ENCODE assay signal across 17 cellular contexts in genomic region chr19:55355213-55355821, GRCh38. TPM values are rescaled to one million over a fixed set of nuclear protein-coding genes. Genes with fewer than 3 reads are reported as not detected.
DNase-seq lines count a peak whose midpoint lies in the region; ATAC-seq, FAIRE-seq and TF ChIP-seq lines count a peak whose summit lies in the region.
"Had no signal": no experiment of that assay in that cellular context is flagged by ENCODE, and none has a peak within 500 bp of the region (broad histone marks: within the 10 kb centered on the region; RNA-seq: fewer than 3 reads in every experiment).

No MANE protein-coding gene starts in this region.

- no peak for ATAC-seq in activated naive CD8-positive, alpha-beta T cell treated with anti-CD3 and anti-CD28 coated beads, Interleukin-2, amount 50 U/mL, for 24 hours
- ATAC-seq: gastroesophageal sphincter had no signal

- no peak overlapping the region for H3K4me3 ChIP-seq in fibroblast of villous mesenchyme (ENCODE audit: low read depth, low read length)

- peaks cover 16% of the 10 kb centered on the region for H3K27me3 Mint-ChIP-seq in activated naive CD8-positive, alpha-beta T cell
- H3K27me3 Mint-ChIP-seq in activated naive CD8-positive, alpha-beta T cell treated with anti-CD3 and anti-CD28 coated beads, Interleukin-2, amount 50 U/mL, for 24 hours, result peaks cover 53% of the 10 kb centered on the region
- peaks cover 72% of the 10 kb centered on the region for H3K27me3 Mint-ChIP-seq in type B pancreatic cell

- no peak for DNase-seq in activated naive CD8-positive, alpha-beta T cell treated with anti-CD3 and anti-CD28 coated beads, Interleukin-2, amount 50 U/mL, for 24 hours
- DNase-seq in RWPE1 (ENCODE audit: low spot score) (no peak), fibroblast of villous mesenchyme (ENCODE audit: low read depth) (peak; percentile 24), type B pancreatic cell (ENCODE audit: extremely low spot score, unreplicated experiment) (no peak), NCI-H345 treated with DMSO at 0.1 percent for 48 hours (lab: John Stamatoyannopoulos, UW; ENCODE audit: unreplicated experiment) (no peak), RCC 7860 (ENCODE audit: low spot score) (no peak), urothelium cell line (ENCODE audit: low spot score) (no peak)
- DNase-seq: DMS79, Karpas-422, NCI-H187, stomach had no signal

- peak overlapping the region; percentile 52 for H3K4me3 Mint-ChIP-seq in activated naive CD8-positive, alpha-beta T cell
- no peak overlapping the region for H3K4me3 Mint-ChIP-seq in activated naive CD8-positive, alpha-beta T cell treated with anti-CD3 and anti-CD28 coated beads, Interleukin-2, amount 50 U/mL, for 24 hours
- H3K4me3 Mint-ChIP-seq in type B pancreatic cell, result peak overlapping the region; percentile 51

- no peaks in the 10 kb centered on the region for H3K9me3 Mint-ChIP-seq in activated naive CD8-positive, alpha-beta T cell (ENCODE audit: low read depth)
- no peaks in the 10 kb centered on the region for H3K9me3 Mint-ChIP-seq in activated naive CD8-positive, alpha-beta T cell treated with anti-CD3 and anti-CD28 coated beads, Interleukin-2, amount 50 U/mL, for 24 hours
- no peaks in the 10 kb centered on the region for H3K9me3 Mint-ChIP-seq in type B pancreatic cell

- H3K27ac Mint-ChIP-seq in activated naive CD8-positive, alpha-beta T cell, result no peak overlapping the region
- H3K27ac Mint-ChIP-seq in activated naive CD8-positive, alpha-beta T cell treated with anti-CD3 and anti-CD28 coated beads, Interleukin-2, amount 50 U/mL, for 24 hours, result no peak overlapping the region
- no peak overlapping the region for H3K27ac Mint-ChIP-seq in type B pancreatic cell
- H3K27ac Mint-ChIP-seq: progenitor cell of endocrine pancreas had no signal

- FAIRE-seq in RCC 7860 (lab: Jason Lieb, UNC) (no peak), urothelium cell line (lab: Jason Lieb, UNC) (no peak)
- FAIRE-seq: islet of Langerhans had no signal

- CTCF ChIA-PET in RWPE1 (lab: Yijun Ruan, JAX), result interaction anchor here (0.5 to 0.6 kb wide), 2 partner anchors 54 to 195 kb away, joined by 3 read pairs; no protein-coding TSS in a partner anchor

- POLR2A ChIA-PET in RWPE1 (lab: Yijun Ruan, JAX; ENCODE audit: low non-redundant PET), result interaction anchor here (1.2 kb wide), 1 partner anchor 16 kb away, joined by 4 read pairs; no protein-coding TSS in a partner anchor

- TF ChIP-seq CTCF in RWPE1 (conservative IDR thresholded peaks at IDR 0.05; ENCODE audit: low read depth) (no peak), fibroblast of villous mesenchyme (IDR thresholded peaks at IDR 0.05; ENCODE audit: insufficient read depth, low read depth, low read length) (no peak), type B pancreatic cell (conservative IDR thresholded peaks at IDR 0.05) (no peak)

- H3K27ac ChIP-seq in RWPE1, result peak overlapping the region; percentile 97
- H3K27ac ChIP-seq: gastroesophageal sphincter, stomach had no signal

- H3K36me3 Mint-ChIP-seq in activated naive CD8-positive, alpha-beta T cell, result no peaks in the 10 kb centered on the region
- no peaks in the 10 kb centered on the region for H3K36me3 Mint-ChIP-seq in activated naive CD8-positive, alpha-beta T cell treated with anti-CD3 and anti-CD28 coated beads, Interleukin-2, amount 50 U/mL, for 24 hours (ENCODE audit: low read depth)
- no peaks in the 10 kb centered on the region for H3K36me3 Mint-ChIP-seq in type B pancreatic cell

- peaks cover 16% of the 10 kb centered on the region for H3K4me1 Mint-ChIP-seq in activated naive CD8-positive, alpha-beta T cell (ENCODE audit: low read depth)
- peaks cover 18% of the 10 kb centered on the region for H3K4me1 Mint-ChIP-seq in activated naive CD8-positive, alpha-beta T cell treated with anti-CD3 and anti-CD28 coated beads, Interleukin-2, amount 50 U/mL, for 24 hours
- H3K4me1 Mint-ChIP-seq in type B pancreatic cell (ENCODE audit: unreplicated experiment), result peaks cover 7% of the 10 kb centered on the region

RNA-seq across cellular contexts. Expression of gene COX6B2, which starts 0.8 kb away (rescaled TPM):
- total RNA-seq in fibroblast of villous mesenchyme, result under 0.01 TPM in 1 of 2 replicates, not detected in the other
- total RNA-seq in type B pancreatic cell (ENCODE audit: low replicate concordance), result 0.33 and 0.87 TPM in 2 replicates
- total RNA-seq: activated CD8-positive, alpha-beta memory T cell treated with anti-CD3 and anti-CD28 coated beads for 36 hours; gastroesophageal sphincter; mononuclear cell; progenitor cell of endocrine pancreas had no signal

RNA-seq across cellular contexts. Expression of gene GARIN5B, which starts 7.7 kb away (rescaled TPM):
- not detected in 2 replicates for total RNA-seq in fibroblast of villous mesenchyme
- not detected in 2 replicates for total RNA-seq in type B pancreatic cell (ENCODE audit: low replicate concordance)
- total RNA-seq: activated CD8-positive, alpha-beta memory T cell treated with anti-CD3 and anti-CD28 coated beads for 36 hours; gastroesophageal sphincter; mononuclear cell; progenitor cell of endocrine pancreas; stomach had no signal

RNA-seq across cellular contexts. Expression of gene IL11, which starts 14.9 kb away (rescaled TPM):
- total RNA-seq in fibroblast of villous mesenchyme, result 3.0 and 5.2 TPM in 2 replicates
- total RNA-seq in type B pancreatic cell (ENCODE audit: low replicate concordance), result 0.46 and 0.48 TPM in 2 replicates

RNA-seq across cellular contexts. Expression of gene KMT5C, which starts 15.6 kb away (rescaled TPM):
- total RNA-seq in fibroblast of villous mesenchyme (6.9 and 8.7 TPM in 2 replicates), type B pancreatic cell (ENCODE audit: low replicate concordance) (26.9 and 32.9 TPM in 2 replicates)

RNA-seq across cellular contexts. Expression of gene TMEM190, which starts 21.3 kb away (rescaled TPM):
- total RNA-seq in fibroblast of villous mesenchyme (not detected in 2 replicates), type B pancreatic cell (ENCODE audit: low replicate concordance) (2.6 and 2.8 TPM in 2 replicates)
- total RNA-seq: activated CD8-positive, alpha-beta memory T cell treated with anti-CD3 and anti-CD28 coated beads for 36 hours; gastroesophageal sphincter; mononuclear cell; stomach had no signal
